In genomic region chr5:152193391-152194107, GRCh38 we compare ENCODE assay signal across 25 cellular contexts.
"Had no signal": no experiment of that assay in that cellular context is flagged by ENCODE, and none has a peak within 500 bp of the region (broad histone marks: within the 10 kb centered on the region; RNA-seq: fewer than 3 reads in every experiment).

No MANE protein-coding gene starts in this region.

- H3K36me3 ChIP-seq: left lung, neural progenitor cell, prostate gland, right atrium auricular region, thyroid gland, upper lobe of left lung, uterus had no signal

- H3K4me1 ChIP-seq: left lung, neural progenitor cell, prostate gland, right atrium auricular region, thyroid gland, upper lobe of left lung, uterus had no signal

- H3K4me3 ChIP-seq: coronary artery, left lung, neural progenitor cell, prostate gland, right atrium auricular region, smooth muscle cell, thyroid gland, upper lobe of left lung, uterus had no signal

- H3K27ac Mint-ChIP-seq: naive thymus-derived CD4-positive, alpha-beta T cell; nephron; neural progenitor cell; stimulated activated naive CD8-positive, alpha-beta T cell treated with anti-CD3 and anti-CD28 coated beads, Interleukin-15, amount 100 ng/mL, for 72 hours had no signal

- H3K4me1 Mint-ChIP-seq: naive thymus-derived CD4-positive, alpha-beta T cell; nephron; neural progenitor cell; stimulated activated naive CD8-positive, alpha-beta T cell treated with anti-CD3 and anti-CD28 coated beads, Interleukin-15, amount 100 ng/mL, for 72 hours had no signal

- ATAC-seq: left cardiac atrium; left lung; naive thymus-derived CD4-positive, alpha-beta T cell; sciatic nerve; stimulated activated naive CD8-positive, alpha-beta T cell treated with anti-CD3 and anti-CD28 coated beads, Interleukin-15, amount 100 ng/mL, for 72 hours had no signal

- H3K4me3 Mint-ChIP-seq: naive thymus-derived CD4-positive, alpha-beta T cell; nephron; neural progenitor cell; stimulated activated naive CD8-positive, alpha-beta T cell treated with anti-CD3 and anti-CD28 coated beads, Interleukin-15, amount 100 ng/mL, for 72 hours had no signal

- H2AFZ ChIP-seq: neural progenitor cell had no signal

- DNase-seq: dermis blood vessel endothelial cell; effector memory CD4-positive, alpha-beta T cell; head of caudate nucleus; kidney; left cardiac atrium; left lung; mesenchymal stem cell; midbrain; naive thymus-derived CD4-positive, alpha-beta T cell; stimulated activated CD4-positive, alpha-beta T cell treated with anti-CD3 and anti-CD28 coated beads, Interleukin-12 subunit alpha, Interleukin-12 subunit beta, amount 100 ng/mL, for 4 hours; stimulated activated CD4-positive, alpha-beta T cell treated with anti-CD3 and anti-CD28 coated beads, Interleukin-1b, Interleukin-23, amount 100 ng/mL, for 48 hours; stimulated activated CD4-positive, alpha-beta T cell treated with anti-CD3 and anti-CD28 coated beads, Interleukin-4, amount 100 ng/mL, for 1 hour; stimulated activated CD8-positive, alpha-beta memory T cell treated with anti-CD3 and anti-CD28 coated beads, Interleukin-4, amount 100 ng/mL, for 48 hours; stimulated activated naive CD4-positive, alpha-beta T cell; stimulated activated naive CD8-positive, alpha-beta T cell treated with anti-CD3 and anti-CD28 coated beads, Interleukin-15, amount 100 ng/mL, for 72 hours; thyroid gland; upper lobe of left lung; uterus had no signal

- H3K36me3 Mint-ChIP-seq: neural progenitor cell had no signal

- H3K4me2 ChIP-seq: neural progenitor cell, smooth muscle cell had no signal

- H3K27ac ChIP-seq: coronary artery, left lung, neural progenitor cell, prostate gland, right atrium auricular region, thyroid gland, upper lobe of left lung, uterus had no signal

- H3K27me3 ChIP-seq: left lung, neural progenitor cell, right atrium auricular region, thyroid gland, upper lobe of left lung, uterus had no signal

- H3K9me3 ChIP-seq: left lung, prostate gland, thyroid gland, upper lobe of left lung, uterus had no signal

- H3K9me3 Mint-ChIP-seq: neural progenitor cell had no signal
